In genomic region chr20:1327241-1327653, GRCh38 we compare ENCODE assay signal across 9 cellular contexts. TPM values are rescaled to one million over a fixed set of nuclear protein-coding genes. Genes with fewer than 3 reads are reported as not detected.
DNase-seq lines count a peak whose midpoint lies in the region; ATAC-seq, FAIRE-seq and TF ChIP-seq lines count a peak whose summit lies in the region.
"Had no signal": no experiment of that assay in that cellular context is flagged by ENCODE, and none has a peak within 500 bp of the region (broad histone marks: within the 10 kb centered on the region; RNA-seq: fewer than 3 reads in every experiment).

No MANE protein-coding gene starts in this region.

- H4K20me1 ChIP-seq in K562 (replicated peaks; ENCODE audit: control insufficient read depth, insufficient read depth, low read length): peaks cover 7% of the 10 kb centered on the region; the same call in 1 of the 2 replicates

- intact Hi-C loops in heart right ventricle (cut with DNase I) (loop anchor here in 5 of 10 donors (2.0 to 5.0 kb wide), 3 partner anchors 45 to 65 kb away; partner anchors contain the start of gene FKBP1A (in 2 of the 5)), left ventricle myocardium superior (cut with micrococcal nuclease) (loop anchor here (5.0 kb wide), 1 partner anchor 65 kb away; the partner anchor contains the start of gene FKBP1A), K562 (cut with micrococcal nuclease) (loop anchor here (5.0 to 10.0 kb wide), 2 partner anchors 65 to 138 kb away; partner anchors contain the start of genes FKBP1A and NSFL1C), lower leg skin (cut with DNase I; ENCODE audit: low total_unique reads) (no loop called here)

- 49 to 63% methylated on average over 8 of the region's 8 CpGs for WGBS in heart right ventricle, 2 donors
- WGBS in K562 (ENCODE audit: insufficient coverage, low coverage, missing lambda C conversion rate): 76% methylated on average over 5 of the region's 8 CpGs
- WGBS in lower leg skin, 2 donors: 67 to 81% methylated on average over 8 of the region's 8 CpGs
- 69 to 78% methylated on average over 8 of the region's 8 CpGs for WGBS in upper lobe of left lung, 2 donors

- no peak overlapping the region for H2AFZ ChIP-seq in K562 (ENCODE audit: low read depth, low read length)

- no peaks in the 10 kb centered on the region for H3K9me1 ChIP-seq in K562 (ENCODE audit: control insufficient read depth, insufficient read depth, low read length)

- POLR2A ChIA-PET in K562 (lab: Yijun Ruan, JAX): interaction anchor here (0.6 to 0.9 kb wide), 4 partner anchors 46 to 101 kb away, joined by 3 read pairs; partner anchors contain the start of genes FKBP1A and RAD21L1

- TF ChIP-seq RAD21 in K562 (CRISPR knock-in tag; conservative IDR thresholded peaks at IDR 0.05 in 1 of 2, IDR thresholded peaks at IDR 0.05 in 1 of 2): no peak

- DNase-seq in heart right ventricle (peak in 1 of 2 donors; percentile 30), left ventricle myocardium superior (no peak), K562 (ENCODE audit: extremely low read depth in 1 of 4, low spot score in 3 of 4) (peak in 1 of 4 experiments; percentile 16), lower leg skin (ENCODE audit: low spot score in 2 of 2) (peak; percentile 14 to 78), upper lobe of left lung (peak in 1 of 2 donors; percentile 45), NCI-H524 treated with DMSO at 0.1 percent for 48 hours (lab: John Stamatoyannopoulos, UW) (no peak), NCI-H2029 (lab: John Stamatoyannopoulos, UW) (no peak)

- TF ChIP-seq CTCF in heart right ventricle (IDR thresholded peaks at IDR 0.05) (no peak), K562 (IDR thresholded peaks at IDR 0.05 in 2 of 3, conservative IDR thresholded peaks at IDR 0.05 in 1 of 3; ENCODE audit: insufficient read depth in 2 of 3, low read depth in 1 of 3, low read length in 3 of 3) (no peak), lower leg skin (IDR thresholded peaks at IDR 0.05) (no peak), upper lobe of left lung (IDR thresholded peaks at IDR 0.05) (no peak)

- peaks cover 0 to 9% (median 0%) of the 10 kb centered on the region in 9 donors for H3K36me3 ChIP-seq in heart right ventricle
- peaks cover 9% of the 10 kb centered on the region; the same call in 2 of the 3 replicates for H3K36me3 ChIP-seq in K562 (ENCODE audit: control insufficient read depth, insufficient read depth, low read length)
- H3K36me3 ChIP-seq in upper lobe of left lung: no peaks in the 10 kb centered on the region

- H3K9ac ChIP-seq in K562 (ENCODE audit: insufficient read depth in 1 of 2, low read depth in 2 of 2, low read length in 2 of 2): no peak overlapping the region; a peak in 1 of 4 replicates

- H3K27me3 ChIP-seq in heart right ventricle (no peaks in the 10 kb centered on the region), K562 (ENCODE audit: control insufficient read depth in 2 of 2, insufficient read depth in 2 of 2, low read length in 2 of 2) (no peaks in the 10 kb centered on the region), upper lobe of left lung (no peaks in the 10 kb centered on the region)

- in situ Hi-C loops in K562 (cut with MboI): no loop called here

- peak overlapping the region; percentile 89 to 100 (median 99) for H3K27ac ChIP-seq in heart right ventricle
- H3K27ac ChIP-seq in K562 (ENCODE audit: extremely low read depth, low read depth, low read length): no peak overlapping the region
- peak overlapping the region; percentile 93 to 99 (median 97) for H3K27ac ChIP-seq in upper lobe of left lung

- TF ChIP-seq EP300 in K562 (IDR thresholded peaks at IDR 0.05; ENCODE audit: low read length): no peak
- peak in 3 of 4 donors; percentile 66 to 89 (median 89) for TF ChIP-seq EP300 in upper lobe of left lung (IDR thresholded peaks at IDR 0.05)

- TF ChIP-seq POLR2A in K562 (conservative IDR thresholded peaks at IDR 0.05): no peak
- no peak for TF ChIP-seq POLR2A in lower leg skin (IDR thresholded peaks at IDR 0.05)
- no peak for TF ChIP-seq POLR2A in upper lobe of left lung (IDR thresholded peaks at IDR 0.05)

- BruUV-seq in K562 (replicated peaks; lab: Mats Ljungman, UMichigan): no TSS peak

- H3K4me1 ChIP-seq in heart right ventricle (peaks cover 24 to 92% (median 80%) of the 10 kb centered on the region in 9 donors), K562 (replicated peaks in 1 of 2; ENCODE audit: control insufficient read depth in 2 of 2, insufficient read depth in 2 of 2, low read length in 2 of 2) (peaks cover 16 to 36% of the 10 kb centered on the region in 2 experiments; a peak in 4 of 5 replicates), upper lobe of left lung (peaks cover 63 to 80% (median 72%) of the 10 kb centered on the region in 4 donors)

- no peak for FAIRE-seq in K562 (lab: Jason Lieb, UNC)
- FAIRE-seq: colon had no signal

- H3K79me2 ChIP-seq in K562 (ENCODE audit: control insufficient read depth, insufficient read depth, low read length): peaks cover 44% of the 10 kb centered on the region

- ATAC-seq in heart right ventricle (peak in 1 of 8 donors; percentile 21), left ventricle myocardium superior (no peak), K562 (no peak), upper lobe of left lung (ENCODE audit: low FRiP score in 2 of 2) (peak in 1 of 2 donors; percentile 54), HG02623 (IDR thresholded peaks at IDR 0.05; ENCODE audit: unreplicated experiment) (no peak)

- CTCF ChIA-PET in K562 (lab: Yijun Ruan, JAX; ENCODE audit: low intra/inter-chr PET ratio): no interaction called here

- H3K4me2 ChIP-seq in K562 (ENCODE audit: insufficient read depth, low read length): no peak overlapping the region

- H3K9me3 ChIP-seq in heart right ventricle (no peaks in the 10 kb centered on the region), K562 (replicated peaks; ENCODE audit: control insufficient read depth, insufficient read depth, low read depth, low read length) (no peaks in the 10 kb centered on the region), upper lobe of left lung (no peaks in the 10 kb centered on the region)

- H3K4me3 ChIP-seq in heart right ventricle (no peak overlapping the region), K562 (no peak overlapping the region), lower leg skin (ENCODE audit: low read depth, poor library complexity, severe bottlenecking) (no peak overlapping the region), upper lobe of left lung (no peak overlapping the region)

TF ChIP-seq in K562, 482 proteins besides CTCF, POLR2A, EP300 and RAD21 (continues in another document):
- TF ChIP-seq ZMIZ1 (IDR thresholded peaks at IDR 0.05; ENCODE audit: low read depth in 2 of 2, low read length in 2 of 2) (no peak), EGR1 (conservative IDR thresholded peaks at IDR 0.05) (peak; percentile 54)

RNA-seq across cellular contexts. Expression of gene SDCBP2, which starts 1.7 kb away (rescaled TPM):
- total RNA-seq in heart right ventricle (1 to 10 TPM in 9 of 10 donors, under 1 TPM in 1; 0.62 to 4.3 (median 1.8) TPM), left ventricle myocardium superior (1.5 TPM), K562 (2014; rRNA removed) (0.27 and 1.6 TPM in 2 replicates), K562 (2014; rRNA removed; fragmentation: Illumina TruSeq; extraction: Trizol) (0.77 and 0.80 TPM in 2 replicates), K562 (2015; rRNA removed; fragmentation: Illumina TruSeq; extraction: Trizol) (0.91 and 1.2 TPM in 2 replicates), K562 (2021) (1.0 and 1.2 TPM in 2 replicates), lower leg skin (100 to 1,000 TPM; 141 to 206 (median 181) TPM), upper lobe of left lung (10 to 100 TPM in 5 of 6 donors, 1 to 10 TPM in 1; 6.3 to 34.0 (median 15.9) TPM)
- polyA plus RNA-seq in heart right ventricle (1 to 10 TPM; 2.7 to 4.2 TPM), K562 (2011; rRNA removed) (0.71 and 2.1 TPM in 2 replicates), K562 (2014; fragmentation: Illumina TruSeq; extraction: Trizol) (0.97 and 1.3 TPM in 2 replicates), K562 (2014; fragmentation: Nextera tagmentation; extraction: Ambion mirVana) (under 1 TPM; 0.06 to 0.07 TPM), K562 (2014; rRNA removed) (1.2 and 1.3 TPM in 2 replicates)
- total RNA-seq in K562 (2011; cell fraction: chromatin; rRNA removed; ENCODE audit: low replicate concordance): 0.84 and 1.6 TPM in 2 replicates
- total RNA-seq in K562 (2011; cell fraction: nucleolus; rRNA removed): 1.6 and 1.7 TPM in 2 replicates
- total RNA-seq in K562 (2011; cell fraction: nucleoplasm; rRNA removed): 1.4 and 1.8 TPM in 2 replicates
- polyA plus RNA-seq in K562 (2011; cell fraction: cytosol; rRNA removed): 1.6 and 2.3 TPM in 2 replicates
- polyA plus RNA-seq in K562 (2011; cell fraction: nucleus; rRNA removed): 2.9 and 5.0 TPM in 2 replicates
- 0.92 and 1.1 TPM in 2 replicates for polyA plus RNA-seq in K562 (2012)
- 0.60 and 0.74 TPM in 2 replicates for polyA minus RNA-seq in K562 (2011; rRNA and poly(A)+ RNA removed)
- not detected in 2 replicates for polyA minus RNA-seq in K562 (2011; cell fraction: cytosol; rRNA and poly(A)+ RNA removed)
- 0.54 and 0.56 TPM in 2 replicates for polyA minus RNA-seq in K562 (2011; cell fraction: nucleus; rRNA and poly(A)+ RNA removed)

Comparison
In these comparisons a context has a peak if more than half of its experiments do, and no peak if none do; other contexts are left out.
1. DNase-seq: peak in lower leg skin (2 of 2); none in left ventricle myocardium superior (single experiment), NCI-H524 treated with DMSO at 0.1 percent for 48 hours (single experiment) and NCI-H2029 (single experiment).
2. RNA of gene SDCBP2, which starts 1.7 kb away (total RNA-seq): 141 to 206 TPM in lower leg skin; 6.3 to 34.0 TPM in upper lobe of left lung, 0.62 to 4.3 TPM in heart right ventricle, 1.5 TPM in left ventricle myocardium superior (single experiment) and 0.27 to 1.8 TPM in K562; every median in the first group is over 4 times any median in the second.